1 cellular context compared by ENCODE assay signal in the genomic region with DNA sequence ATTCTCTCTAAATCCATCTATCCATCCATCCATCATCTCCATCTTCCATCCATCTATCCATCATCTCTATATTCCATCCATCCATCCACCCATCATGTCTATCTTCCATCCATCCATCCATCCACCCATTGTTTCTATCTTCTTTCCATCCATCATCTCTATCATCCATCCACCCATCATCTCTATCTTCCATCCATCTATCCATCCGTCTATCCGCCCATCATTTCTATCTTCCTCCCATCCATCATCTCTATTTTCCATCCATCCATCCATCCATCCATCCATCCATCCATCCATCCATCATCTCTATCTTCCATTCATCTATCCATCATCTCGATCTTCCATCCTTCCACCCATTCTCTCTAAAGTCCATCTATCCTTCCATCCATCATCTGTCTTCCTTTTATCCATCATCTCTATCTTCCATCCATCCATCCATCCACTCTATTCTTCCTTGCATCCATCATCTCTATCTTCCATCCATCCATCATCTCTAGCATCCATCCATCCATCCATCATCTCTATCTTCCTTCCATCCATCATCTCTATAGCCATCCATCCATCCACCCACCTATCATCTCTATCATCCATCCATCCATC.
TF ChIP-seq lines count a peak whose summit lies in the region.

No MANE protein-coding gene starts in this region.

TF ChIP-seq in HEK293, 187 proteins besides CTCF, POLR2A, EP300 and RAD21 (continued from another document):
- TF ChIP-seq, protein P1, sequence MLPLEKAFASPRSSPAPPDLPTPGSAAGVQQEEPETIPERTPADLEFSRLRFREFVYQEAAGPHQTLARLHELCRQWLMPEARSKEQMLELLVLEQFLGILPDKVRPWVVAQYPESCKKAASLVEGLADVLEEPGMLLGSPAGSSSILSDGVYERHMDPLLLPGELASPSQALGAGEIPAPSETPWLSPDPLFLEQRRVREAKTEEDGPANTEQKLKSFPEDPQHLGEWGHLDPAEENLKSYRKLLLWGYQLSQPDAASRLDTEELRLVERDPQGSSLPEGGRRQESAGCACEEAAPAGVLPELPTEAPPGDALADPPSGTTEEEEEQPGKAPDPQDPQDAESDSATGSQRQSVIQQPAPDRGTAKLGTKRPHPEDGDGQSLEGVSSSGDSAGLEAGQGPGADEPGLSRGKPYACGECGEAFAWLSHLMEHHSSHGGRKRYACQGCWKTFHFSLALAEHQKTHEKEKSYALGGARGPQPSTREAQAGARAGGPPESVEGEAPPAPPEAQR (tag by site-specific recombination; IDR thresholded peaks at IDR 0.05) = no peak; the same call in 1 of the 2 replicates
- TF ChIP-seq ZNF18 (tag by site-specific recombination; IDR thresholded peaks at IDR 0.05) (no peak), ZNF366 (tag by site-specific recombination; conservative IDR thresholded peaks at IDR 0.05) (peak; percentile 95), SP7 (tag by site-specific recombination; IDR thresholded peaks at IDR 0.05) (no peak), ELK4 (IDR thresholded peaks at IDR 0.05; ENCODE audit: borderline replicate concordance, low read depth, low read length) (no peak), ZNF658 (tag by site-specific recombination; IDR thresholded peaks at IDR 0.05) (0 out of 2 replicates have a peak, but pooled peaks have one; percentile 68), ZBTB10 (tag by site-specific recombination; IDR thresholded peaks at IDR 0.05) (no peak), ZBTB17 (tag by site-specific recombination; IDR thresholded peaks at IDR 0.05) (peak; percentile 100), ZNF843 (tag by site-specific recombination; IDR thresholded peaks at IDR 0.05) (no peak)
- TF ChIP-seq, protein P2, sequence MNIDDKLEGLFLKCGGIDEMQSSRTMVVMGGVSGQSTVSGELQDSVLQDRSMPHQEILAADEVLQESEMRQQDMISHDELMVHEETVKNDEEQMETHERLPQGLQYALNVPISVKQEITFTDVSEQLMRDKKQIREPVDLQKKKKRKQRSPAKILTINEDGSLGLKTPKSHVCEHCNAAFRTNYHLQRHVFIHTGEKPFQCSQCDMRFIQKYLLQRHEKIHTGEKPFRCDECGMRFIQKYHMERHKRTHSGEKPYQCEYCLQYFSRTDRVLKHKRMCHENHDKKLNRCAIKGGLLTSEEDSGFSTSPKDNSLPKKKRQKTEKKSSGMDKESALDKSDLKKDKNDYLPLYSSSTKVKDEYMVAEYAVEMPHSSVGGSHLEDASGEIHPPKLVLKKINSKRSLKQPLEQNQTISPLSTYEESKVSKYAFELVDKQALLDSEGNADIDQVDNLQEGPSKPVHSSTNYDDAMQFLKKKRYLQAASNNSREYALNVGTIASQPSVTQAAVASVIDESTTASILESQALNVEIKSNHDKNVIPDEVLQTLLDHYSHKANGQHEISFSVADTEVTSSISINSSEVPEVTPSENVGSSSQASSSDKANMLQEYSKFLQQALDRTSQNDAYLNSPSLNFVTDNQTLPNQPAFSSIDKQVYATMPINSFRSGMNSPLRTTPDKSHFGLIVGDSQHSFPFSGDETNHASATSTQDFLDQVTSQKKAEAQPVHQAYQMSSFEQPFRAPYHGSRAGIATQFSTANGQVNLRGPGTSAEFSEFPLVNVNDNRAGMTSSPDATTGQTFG (tag by site-specific recombination; IDR thresholded peaks at IDR 0.05; ENCODE audit: borderline replicate concordance) = peak; percentile 9; the same call in 1 of the 2 replicates
- TF ChIP-seq, protein P3, sequence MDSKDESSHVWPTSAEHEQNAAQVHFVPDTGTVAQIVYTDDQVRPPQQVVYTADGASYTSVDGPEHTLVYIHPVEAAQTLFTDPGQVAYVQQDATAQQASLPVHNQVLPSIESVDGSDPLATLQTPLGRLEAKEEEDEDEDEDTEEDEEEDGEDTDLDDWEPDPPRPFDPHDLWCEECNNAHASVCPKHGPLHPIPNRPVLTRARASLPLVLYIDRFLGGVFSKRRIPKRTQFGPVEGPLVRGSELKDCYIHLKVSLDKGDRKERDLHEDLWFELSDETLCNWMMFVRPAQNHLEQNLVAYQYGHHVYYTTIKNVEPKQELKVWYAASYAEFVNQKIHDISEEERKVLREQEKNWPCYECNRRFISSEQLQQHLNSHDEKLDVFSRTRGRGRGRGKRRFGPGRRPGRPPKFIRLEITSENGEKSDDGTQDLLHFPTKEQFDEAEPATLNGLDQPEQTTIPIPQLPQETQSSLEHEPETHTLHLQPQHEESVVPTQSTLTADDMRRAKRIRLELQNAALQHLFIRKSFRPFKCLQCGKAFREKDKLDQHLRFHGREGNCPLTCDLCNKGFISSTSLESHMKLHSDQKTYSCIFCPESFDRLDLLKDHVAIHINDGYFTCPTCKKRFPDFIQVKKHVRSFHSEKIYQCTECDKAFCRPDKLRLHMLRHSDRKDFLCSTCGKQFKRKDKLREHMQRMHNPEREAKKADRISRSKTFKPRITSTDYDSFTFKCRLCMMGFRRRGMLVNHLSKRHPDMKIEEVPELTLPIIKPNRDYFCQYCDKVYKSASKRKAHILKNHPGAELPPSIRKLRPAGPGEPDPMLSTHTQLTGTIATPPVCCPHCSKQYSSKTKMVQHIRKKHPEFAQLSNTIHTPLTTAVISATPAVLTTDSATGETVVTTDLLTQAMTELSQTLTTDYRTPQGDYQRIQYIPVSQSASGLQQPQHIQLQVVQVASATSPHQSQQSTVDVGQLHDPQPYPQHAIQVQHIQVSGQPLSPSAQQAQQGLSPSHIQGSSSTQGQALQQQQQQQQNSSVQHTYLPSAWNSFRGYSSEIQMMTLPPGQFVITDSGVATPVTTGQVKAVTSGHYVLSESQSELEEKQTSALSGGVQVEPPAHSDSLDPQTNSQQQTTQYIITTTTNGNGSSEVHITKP (tag by site-specific recombination; IDR thresholded peaks at IDR 0.05) = no peak
- TF ChIP-seq, protein P4, sequence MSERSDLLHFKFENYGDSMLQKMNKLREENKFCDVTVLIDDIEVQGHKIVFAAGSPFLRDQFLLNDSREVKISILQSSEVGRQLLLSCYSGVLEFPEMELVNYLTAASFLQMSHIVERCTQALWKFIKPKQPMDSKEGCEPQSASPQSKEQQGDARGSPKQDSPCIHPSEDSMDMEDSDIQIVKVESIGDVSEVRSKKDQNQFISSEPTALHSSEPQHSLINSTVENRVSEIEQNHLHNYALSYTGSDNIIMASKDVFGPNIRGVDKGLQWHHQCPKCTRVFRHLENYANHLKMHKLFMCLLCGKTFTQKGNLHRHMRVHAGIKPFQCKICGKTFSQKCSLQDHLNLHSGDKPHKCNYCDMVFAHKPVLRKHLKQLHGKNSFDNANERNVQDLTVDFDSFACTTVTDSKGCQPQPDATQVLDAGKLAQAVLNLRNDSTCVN (tag by site-specific recombination; optimal IDR thresholded peaks at IDR 0.05) = no peak
